Comparison of ENCODE assay signal across 3 cellular contexts in the genomic region with DNA sequence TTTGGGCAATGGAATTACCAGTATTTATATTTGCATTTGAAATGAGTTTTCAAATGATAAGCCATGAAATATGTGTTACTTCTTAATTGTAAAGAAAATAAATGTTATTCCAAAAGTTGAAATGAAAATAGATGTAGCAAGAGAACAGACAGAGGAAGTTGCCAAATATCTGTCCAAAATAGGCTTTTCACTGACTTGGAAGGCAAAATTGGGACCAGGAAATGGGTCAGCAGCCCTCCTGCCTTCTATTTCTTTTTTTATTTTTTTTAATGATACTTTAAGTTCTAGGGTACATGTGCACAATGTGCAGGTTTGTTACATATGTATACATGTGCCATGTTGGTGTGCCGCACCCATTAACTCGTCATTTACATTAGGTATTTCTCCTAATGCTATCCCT. TPM values are rescaled to one million over a fixed set of nuclear protein-coding genes. Genes with fewer than 3 reads are reported as not detected.
"Had no signal": no experiment of that assay in that cellular context is flagged by ENCODE, and none has a peak within 500 bp of the region (broad histone marks: within the 10 kb centered on the region; RNA-seq: fewer than 3 reads in every experiment).

No MANE protein-coding gene starts in this region.

RNA-seq across cellular contexts. Expression of a gene that starts 8.1 kb away (rescaled TPM):
- total RNA-seq: smooth muscle cell had no signal
- polyA plus RNA-seq: naive thymus-derived CD4-positive, alpha-beta T cell; neural cell; smooth muscle cell had no signal
